ENCODE assay signal across 7 cellular contexts in genomic region chr9:17268531-17269188, GRCh38.
DNase-seq lines count a peak whose midpoint lies in the region; TF ChIP-seq lines count a peak whose summit lies in the region.
"Not testable (repeated sequence)": the region's sequence is repeated elsewhere in the genome, so short reads cannot be mapped to it uniquely, and the experiment has no call there.

No MANE protein-coding gene starts in this region.

- peak overlapping the region; percentile 46; the same call in 1 of the 2 replicates for H3K9ac ChIP-seq in ES-I3 (ENCODE audit: low read depth, low read length)
- H3K9ac ChIP-seq in NT2/D1 (ENCODE audit: insufficient read length, low read depth); neural progenitor cell: not testable (repeated sequence)

- not testable (repeated sequence) for H4K20me1 ChIP-seq in neural progenitor cell (ENCODE audit: low read depth)

- peak overlapping the region; percentile 53 for H3K4me2 ChIP-seq in neural progenitor cell

- not testable (repeated sequence) for H3K27ac Mint-ChIP-seq in neural progenitor cell

- peak; percentile 54 for DNase-seq in LNCaP clone FGC (ENCODE audit: low read depth)
- DNase-seq in NCI-H2196 (lab: John Stamatoyannopoulos, UW; ENCODE audit: unreplicated experiment): peak; percentile 18
- peak; percentile 56 for DNase-seq in NT2/D1 (ENCODE audit: low read depth, low spot score)
- DNase-seq in ecto neural progenitor cell (ENCODE audit: low spot score): peak; percentile 46
- DNase-seq in neural progenitor cell (ENCODE audit: low spot score): peak; percentile 68

- H3K9me3 Mint-ChIP-seq in neural progenitor cell: not testable (repeated sequence)

- not testable (repeated sequence) for H3K9me3 ChIP-seq in ES-I3 (ENCODE audit: control insufficient read depth, insufficient read depth, low read length); NT2/D1 (ENCODE audit: insufficient read depth, low read length); iPS-18c (ENCODE audit: control insufficient read depth, insufficient read depth, low read length); neural progenitor cell (ENCODE audit: low read depth)

- H3K4me3 ChIP-seq in LNCaP clone FGC (ENCODE audit: low read depth, low read length) (peak overlapping the region; percentile 18; the same call in 1 of the 2 replicates), iPS-18c (ENCODE audit: insufficient read depth, low read depth, low read length) (peak overlapping the region; percentile 20; the same call in 1 of the 2 replicates), neural progenitor cell (peak overlapping the region; percentile 32)
- H3K4me3 ChIP-seq in NT2/D1 (ENCODE audit: insufficient read length, low read depth): not testable (repeated sequence)

- H3K27me3 Mint-ChIP-seq in neural progenitor cell (ENCODE audit: insufficient read depth, low read depth): not testable (repeated sequence)

- TF ChIP-seq CTCF in LNCaP clone FGC (IDR thresholded peaks at IDR 0.05; ENCODE audit: control insufficient read depth, extremely low read depth, insufficient read depth); neural progenitor cell (IDR thresholded peaks at IDR 0.05): not testable (repeated sequence)

- not testable (repeated sequence) for H3F3A ChIP-seq in neural progenitor cell (ENCODE audit: low read depth)

- not testable (repeated sequence) for H3K36me3 ChIP-seq in ES-I3 (ENCODE audit: insufficient read depth, low read length); NT2/D1 (ENCODE audit: insufficient read depth, insufficient read length, low read length); neural progenitor cell

- H3K4me3 Mint-ChIP-seq in neural progenitor cell: not testable (repeated sequence)

- peaks cover 13% of the 10 kb centered on the region for H3K36me3 Mint-ChIP-seq in neural progenitor cell

- H2AFZ ChIP-seq in neural progenitor cell (replicated peaks): peak overlapping the region; percentile 77

- not testable (repeated sequence) for H3K27me3 ChIP-seq in NT2/D1 (ENCODE audit: insufficient read depth, insufficient read length); neural progenitor cell

- H3K27ac ChIP-seq in neural progenitor cell: not testable (repeated sequence)

- not testable (repeated sequence) for H3K4me1 ChIP-seq in ES-I3 (ENCODE audit: insufficient read depth, low read length); NT2/D1 (ENCODE audit: insufficient read depth, insufficient read length); neural progenitor cell

- not testable (repeated sequence) for H3K79me2 ChIP-seq in neural progenitor cell (ENCODE audit: low read depth)

- H3K4me1 Mint-ChIP-seq in neural progenitor cell: not testable (repeated sequence)

Comparison
In these comparisons a context has a peak if more than half of its experiments do, and no peak if none do; other contexts are left out.
1. DNase-seq: peak in every context shown above with its lines; median percentile 68 in neural progenitor cell; 56 in NT2/D1; 54 in LNCaP clone FGC; 46 in ecto neural progenitor cell; 18 in NCI-H2196.